In the genomic region with DNA sequence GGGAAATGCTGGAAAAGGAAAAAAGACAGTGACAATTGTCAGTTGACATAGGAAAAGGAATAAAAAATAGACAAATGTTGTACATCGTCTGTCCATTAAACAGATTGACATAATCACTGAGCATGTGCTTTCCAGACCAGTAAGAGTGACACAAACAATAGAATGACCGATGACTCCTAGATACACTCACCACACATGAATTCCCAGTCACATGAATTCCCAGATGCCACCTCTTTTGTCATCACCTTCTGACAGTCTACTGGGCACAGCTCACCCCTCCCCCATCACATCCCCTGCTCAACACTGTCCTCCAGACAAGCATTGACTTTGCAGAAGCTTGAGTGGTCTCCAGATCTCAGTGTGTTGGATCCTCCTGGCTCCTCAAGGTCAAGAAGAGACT, we compare ENCODE assay signal across 2 cellular contexts.
TF ChIP-seq lines count a peak whose summit lies in the region.

No MANE protein-coding gene starts in this region.

TF ChIP-seq in HEK293, 187 proteins besides CTCF, POLR2A, EP300 and RAD21:
- no peak for TF ChIP-seq BCL11A (tag by site-specific recombination; IDR thresholded peaks at IDR 0.05; ENCODE audit: low read depth)
- peak; percentile 88 for TF ChIP-seq ZNF133 (tag by site-specific recombination; IDR thresholded peaks at IDR 0.05)
- peak; percentile 16; the same call in 1 of the 2 replicates for TF ChIP-seq ZNF10 (tag by site-specific recombination; IDR thresholded peaks at IDR 0.05)

TF ChIP-seq in K562, 482 proteins besides CTCF, POLR2A, EP300 and RAD21:
- TF ChIP-seq TBP (optimal IDR thresholded peaks at IDR 0.05; ENCODE audit: low read depth, low read length) (no peak), TRIM24 (IDR thresholded peaks at IDR 0.05) (0 out of 4 replicates have a peak, but pooled peaks of 1 of the 2 experiments have one; percentile 30), KDM1A (IDR thresholded peaks at IDR 0.05) (0 out of 4 replicates have a peak, but pooled peaks of 1 of the 2 experiments have one; percentile 7), EHMT2 (IDR thresholded peaks at IDR 0.05) (0 out of 2 replicates have a peak, but pooled peaks have one; percentile 14), NFIC (IDR thresholded peaks at IDR 0.05) (no peak), PHF8 (IDR thresholded peaks at IDR 0.05; ENCODE audit: borderline replicate concordance, low read length) (no peak), RHOXF2B (CRISPR knock-in tag; conservative IDR thresholded peaks at IDR 0.05) (no peak)
- TF ChIP-seq, protein P1, sequence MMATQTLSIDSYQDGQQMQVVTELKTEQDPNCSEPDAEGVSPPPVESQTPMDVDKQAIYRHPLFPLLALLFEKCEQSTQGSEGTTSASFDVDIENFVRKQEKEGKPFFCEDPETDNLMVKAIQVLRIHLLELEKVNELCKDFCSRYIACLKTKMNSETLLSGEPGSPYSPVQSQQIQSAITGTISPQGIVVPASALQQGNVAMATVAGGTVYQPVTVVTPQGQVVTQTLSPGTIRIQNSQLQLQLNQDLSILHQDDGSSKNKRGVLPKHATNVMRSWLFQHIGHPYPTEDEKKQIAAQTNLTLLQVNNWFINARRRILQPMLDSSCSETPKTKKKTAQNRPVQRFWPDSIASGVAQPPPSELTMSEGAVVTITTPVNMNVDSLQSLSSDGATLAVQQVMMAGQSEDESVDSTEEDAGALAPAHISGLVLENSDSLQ (IDR thresholded peaks at IDR 0.05), result peak; percentile 30; the same call in 1 of the 2 replicates
TF ChIP-seq in K562: peak in this region for 4.
